ENCODE assay signal across 9 cellular contexts in the genomic region with DNA sequence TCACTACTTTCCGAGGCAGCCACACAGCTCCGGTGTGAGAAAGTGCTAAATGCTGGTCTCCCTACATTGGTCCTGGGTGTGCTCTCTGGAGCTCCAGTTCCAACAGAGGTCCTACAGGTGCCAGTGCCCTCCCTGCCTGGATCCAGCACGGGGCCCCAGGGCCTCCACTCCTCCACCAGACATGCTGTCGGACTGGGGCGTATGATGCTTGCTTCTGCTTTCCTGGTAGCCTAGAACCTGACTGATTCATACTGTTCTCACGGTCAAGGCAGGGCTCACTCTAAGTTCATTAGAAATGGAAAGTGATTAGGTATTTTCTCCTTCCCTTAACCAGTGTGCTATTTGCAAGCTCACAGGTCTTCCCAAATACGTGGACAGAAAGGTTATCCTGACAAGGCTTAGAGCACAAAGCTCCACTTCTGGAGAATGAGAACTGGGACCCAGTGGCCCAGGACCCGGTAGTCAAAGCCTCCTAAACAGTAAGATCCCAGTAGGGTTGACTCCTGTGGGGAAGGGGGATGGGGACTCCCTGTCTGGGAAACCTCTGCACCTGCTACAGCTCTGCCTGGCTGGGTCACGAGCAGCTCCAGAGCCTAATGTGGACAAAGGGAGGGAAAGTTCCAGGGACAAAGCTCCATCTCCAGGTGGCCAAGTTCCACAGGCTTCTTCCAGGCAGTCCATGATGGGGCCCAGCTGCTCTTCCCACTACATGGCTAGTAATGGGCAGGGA.
DNase-seq lines count a peak whose midpoint lies in the region; ATAC-seq and TF ChIP-seq lines count a peak whose summit lies in the region.
"Had no signal": no experiment of that assay in that cellular context is flagged by ENCODE, and none has a peak within 500 bp of the region (broad histone marks: within the 10 kb centered on the region; RNA-seq: fewer than 3 reads in every experiment).

No MANE protein-coding gene starts in this region.

- peaks cover 5% of the 10 kb centered on the region for H3K4me1 Mint-ChIP-seq in progenitor cell of endocrine pancreas (ENCODE audit: low read depth)

- H3K27ac Mint-ChIP-seq in progenitor cell of endocrine pancreas = no peak overlapping the region
- H3K27ac Mint-ChIP-seq: activated naive CD4-positive, alpha-beta T cell treated with anti-CD3 and anti-CD28 coated beads for 36 hours had no signal

- H3K27me3 Mint-ChIP-seq in progenitor cell of endocrine pancreas = peaks cover 63% of the 10 kb centered on the region

- H4K5ac ChIP-seq in mesendoderm (ENCODE audit: low read length) = no peak overlapping the region

- no peak overlapping the region for H2AK5ac ChIP-seq in mesendoderm (ENCODE audit: low read length)

- DNase-seq in stimulated activated naive CD8-positive, alpha-beta T cell treated with anti-CD3 and anti-CD28 coated beads, Interleukin-15, Interleukin-2, amounts not matched to agents 100 U/mL and 50 U/mL, for 24 hours = no peak
- DNase-seq in progenitor cell of endocrine pancreas (ENCODE audit: low spot score, unreplicated experiment) = no peak
- no peak for DNase-seq in mesendoderm
- DNase-seq: activated naive CD4-positive, alpha-beta T cell treated with anti-CD3 and anti-CD28 coated beads for 36 hours; NCI-H187 treated with DMSO at 0.1 percent for 48 hours had no signal

- no peak overlapping the region for H3K23ac ChIP-seq in mesendoderm (ENCODE audit: low read length)

- no peak overlapping the region for H2BK15ac ChIP-seq in mesendoderm (replicated peaks; ENCODE audit: low read depth)

- no peaks in the 10 kb centered on the region for H3K79me2 ChIP-seq in mesendoderm (ENCODE audit: control insufficient read depth, insufficient read depth, low read length)

- H3K27me3 ChIP-seq in mesendoderm (ENCODE audit: insufficient read depth, low read length, poor library complexity) = no peaks in the 10 kb centered on the region

- no peak overlapping the region for H4K8ac ChIP-seq in mesendoderm (ENCODE audit: low read depth, low read length)

- peaks cover 3% of the 10 kb centered on the region for H3K9me3 Mint-ChIP-seq in progenitor cell of endocrine pancreas (ENCODE audit: low read depth)

- no peak overlapping the region for H3K4ac ChIP-seq in mesendoderm (ENCODE audit: low read depth, low read length)

- WGBS in mesendoderm (ENCODE audit: extremely low coverage, insufficient coverage, low lambda C conversion rate) = no CpG with 5 or more reads among the region's 9 CpGs

- H3K4me1 ChIP-seq in mesendoderm (ENCODE audit: control insufficient read depth, low read depth, low read length) = no peaks in the 10 kb centered on the region

- TF ChIP-seq CTCF in progenitor cell of endocrine pancreas (IDR thresholded peaks at IDR 0.05; ENCODE audit: unreplicated experiment) = no peak

- no peak overlapping the region for H3K4me2 ChIP-seq in mesendoderm (ENCODE audit: low read length)

- H3K18ac ChIP-seq in mesendoderm (ENCODE audit: low read length) = no peak overlapping the region

- no peaks in the 10 kb centered on the region for H3K36me3 Mint-ChIP-seq in progenitor cell of endocrine pancreas (ENCODE audit: insufficient read depth)

- H3K36me3 ChIP-seq in mesendoderm (ENCODE audit: control insufficient read depth, insufficient read depth, low read length) = no peaks in the 10 kb centered on the region

- H3K79me1 ChIP-seq in mesendoderm (ENCODE audit: low read length) = no peaks in the 10 kb centered on the region

- no peak overlapping the region for H2BK120ac ChIP-seq in mesendoderm (ENCODE audit: low read depth, low read length)

- no peak overlapping the region for H3K4me3 ChIP-seq in mesendoderm (ENCODE audit: low read length)

- ATAC-seq in GM19025 (IDR thresholded peaks at IDR 0.05; ENCODE audit: low read depth, unreplicated experiment) (peak; percentile 88), GM21825 (IDR thresholded peaks at IDR 0.05; ENCODE audit: unreplicated experiment) (peak; percentile 59), HG03442 (IDR thresholded peaks at IDR 0.05; ENCODE audit: unreplicated experiment) (peak; percentile 63), HG03139 (IDR thresholded peaks at IDR 0.05; ENCODE audit: unreplicated experiment) (no peak)
- peak; percentile 24 for ATAC-seq in stimulated activated naive CD8-positive, alpha-beta T cell treated with anti-CD3 and anti-CD28 coated beads, Interleukin-15, Interleukin-2, amounts not matched to agents 100 U/mL and 50 U/mL, for 24 hours

- no peak overlapping the region for H2BK5ac ChIP-seq in mesendoderm (ENCODE audit: low read length)

- no peak overlapping the region for H3K4me3 Mint-ChIP-seq in progenitor cell of endocrine pancreas (ENCODE audit: low read depth)
- H3K4me3 Mint-ChIP-seq: activated naive CD4-positive, alpha-beta T cell treated with anti-CD3 and anti-CD28 coated beads for 36 hours had no signal

- no peak overlapping the region for H3K27ac ChIP-seq in mesendoderm (ENCODE audit: low read depth, low read length)

- H3K56ac ChIP-seq in mesendoderm (ENCODE audit: low read length) = no peak overlapping the region

- no peak overlapping the region for H3K9ac ChIP-seq in mesendoderm (ENCODE audit: low read length)
